Comparison of ENCODE assay signal across 17 cellular contexts in genomic region chr9:112401175-112401815, GRCh38.
"Had no signal": no experiment of that assay in that cellular context is flagged by ENCODE, and none has a peak within 500 bp of the region (broad histone marks: within the 10 kb centered on the region; RNA-seq: fewer than 3 reads in every experiment).

No MANE protein-coding gene starts in this region.

- H3K4me2 ChIP-seq: smooth muscle cell had no signal

- H3K4me1 ChIP-seq: colonic mucosa, right atrium auricular region, uterus had no signal

- H3K27ac ChIP-seq: colonic mucosa, heart left ventricle, ovary, right atrium auricular region, uterus had no signal

- H3K4me3 Mint-ChIP-seq: naive thymus-derived CD4-positive, alpha-beta T cell; type B pancreatic cell had no signal

- H3K9me3 ChIP-seq: colonic mucosa, ovary, right atrium auricular region, uterus had no signal

- H3K36me3 ChIP-seq: colonic mucosa, ovary, uterus had no signal

- H3K27me3 Mint-ChIP-seq: naive thymus-derived CD4-positive, alpha-beta T cell; type B pancreatic cell had no signal

- ATAC-seq: heart left ventricle; left colon; naive thymus-derived CD4-positive, alpha-beta T cell had no signal

- H3K27me3 ChIP-seq: colonic mucosa, heart left ventricle, ovary, right atrium auricular region, uterus had no signal

- FAIRE-seq: endothelial cell of umbilical vein had no signal

- H3K4me3 ChIP-seq: colonic mucosa, heart left ventricle, ovary, right atrium auricular region, smooth muscle cell, uterus had no signal

- DNase-seq: colonic mucosa; dermis blood vessel endothelial cell; erythroblast; foreskin melanocyte; heart left ventricle; hippocampal formation; left colon; mammary epithelial cell; naive thymus-derived CD4-positive, alpha-beta T cell; ovary; stimulated activated CD4-positive, alpha-beta T cell treated with anti-CD3 and anti-CD28 coated beads, Interleukin-2, amount 100 ng/mL, for 48 hours; stimulated activated naive CD4-positive, alpha-beta T cell treated with Interleukin-2 at 50 U/mL for 16 hours; uterus had no signal

- H3K27ac Mint-ChIP-seq: type B pancreatic cell had no signal
